Comparison of ENCODE assay signal across 1 cellular context in the genomic region with DNA sequence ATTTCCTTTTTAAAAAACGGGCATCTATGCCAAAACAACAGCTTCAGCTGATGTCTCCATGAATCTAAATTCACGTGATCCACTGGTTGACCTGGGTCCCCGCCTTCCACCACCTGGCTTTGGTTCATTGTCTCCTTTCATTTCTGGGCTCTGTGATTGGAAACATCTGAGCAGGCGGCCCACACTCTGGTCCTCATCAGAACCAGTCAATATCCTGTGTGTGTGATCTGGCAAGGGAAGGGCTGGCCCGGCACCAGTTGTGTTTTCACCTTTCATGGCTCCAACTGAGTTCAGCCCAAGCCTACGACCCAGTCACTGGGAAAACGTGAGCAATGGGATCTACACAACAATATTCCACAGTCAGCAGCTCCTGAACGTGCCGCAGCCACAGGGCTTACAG.
TF ChIP-seq lines count a peak whose summit lies in the region.

No MANE protein-coding gene starts in this region.

TF ChIP-seq in HepG2, 621 proteins besides CTCF, POLR2A, EP300 and RAD21 (continued from another document):
- no peak for TF ChIP-seq ARID4A (CRISPR knock-in tag; IDR thresholded peaks at IDR 0.05; ENCODE audit: borderline replicate concordance)
- TF ChIP-seq ZSCAN9 (CRISPR knock-in tag; IDR thresholded peaks at IDR 0.05; ENCODE audit: borderline replicate concordance) = no peak
- no peak for TF ChIP-seq ZSCAN5A (CRISPR knock-in tag; IDR thresholded peaks at IDR 0.05; ENCODE audit: borderline replicate concordance)
- no peak for TF ChIP-seq PATZ1 (CRISPR knock-in tag; IDR thresholded peaks at IDR 0.05)
- TF ChIP-seq ATM (IDR thresholded peaks at IDR 0.05; ENCODE audit: borderline replicate concordance) = no peak
- TF ChIP-seq ZNF296 (CRISPR knock-in tag; conservative IDR thresholded peaks at IDR 0.05) = no peak
